In the genomic region with DNA sequence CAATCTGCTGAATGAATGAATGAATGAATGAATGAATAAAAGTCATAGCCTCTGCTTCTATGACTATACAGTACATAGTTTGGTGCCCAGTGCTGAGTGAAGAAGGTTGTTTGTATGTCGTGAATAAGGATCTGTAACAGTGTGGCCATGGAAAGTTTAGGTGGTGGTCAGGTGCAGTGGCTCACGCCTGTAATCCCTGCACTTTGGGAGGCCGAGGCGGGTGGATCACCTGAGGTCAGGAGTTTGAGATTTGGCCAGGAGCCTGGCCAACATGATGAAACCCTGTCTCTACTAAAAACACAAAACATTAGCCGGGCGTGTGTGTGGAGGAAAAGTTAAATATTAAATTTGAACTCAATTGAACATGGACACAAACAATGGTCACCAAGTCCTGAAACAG, we compare ENCODE assay signal across 3 cellular contexts. TPM values are rescaled to one million over a fixed set of nuclear protein-coding genes. Genes with fewer than 3 reads are reported as not detected.
"Had no signal": no experiment of that assay in that cellular context is flagged by ENCODE, and none has a peak within 500 bp of the region (broad histone marks: within the 10 kb centered on the region; RNA-seq: fewer than 3 reads in every experiment).

No MANE protein-coding gene starts in this region.

RNA-seq across cellular contexts. Expression of a gene that starts 4.3 kb away (rescaled TPM):
- total RNA-seq: activated CD4-positive, alpha-beta T cell treated with anti-CD3 and anti-CD28 coated beads, Interleukin-2, amount 10 ng/mL, durations not matched to agents 7 days and 5 days; activated T-helper 2 cell treated with anti-CD3 and anti-CD28 coated beads, Interferon-gamma antibody, Interleukin-2, Interleukin-4, amounts not matched to agents 10 μg/mL and 5 μg/mL and 100 μg/mL, durations not matched to agents 14 hours and 24 hours and 36 hours; WTC11 had no signal
